Comparison of ENCODE assay signal across 24 cellular contexts in genomic region chrX:44267116-44267515, GRCh38.
"Had no signal": no experiment of that assay in that cellular context is flagged by ENCODE, and none has a peak within 500 bp of the region (broad histone marks: within the 10 kb centered on the region; RNA-seq: fewer than 3 reads in every experiment).

No MANE protein-coding gene starts in this region.

- DNase-seq: dorsolateral prefrontal cortex; effector CD4-positive, alpha-beta T cell; foreskin keratinocyte; heart right ventricle; hippocampal formation; left ventricle myocardium superior; lower lobe of right lung; right cardiac atrium; sigmoid colon; stimulated activated CD4-positive, alpha-beta T cell treated with anti-CD3 and anti-CD28 coated beads, Interleukin-2, amount 100 ng/mL, for 24 hours; stimulated activated CD4-positive, alpha-beta T cell treated with anti-CD3 and anti-CD28 coated beads, Interleukin-4, amount 100 ng/mL, for 24 hours; stimulated activated naive CD8-positive, alpha-beta T cell treated with anti-CD3 and anti-CD28 coated beads, Interleukin-15, Interleukin-2, amounts not matched to agents 100 U/mL and 50 U/mL, for 24 hours; substantia nigra; testis; tibial artery had no signal

- H3K36me3 Mint-ChIP-seq: neural progenitor cell; stimulated activated effector memory CD8-positive, alpha-beta T cell treated with anti-CD3 and anti-CD28 coated beads, Interleukin-12 subunit alpha, Interleukin-12 subunit beta, amount 100 ng/mL, for 72 hours; type B pancreatic cell had no signal

- H3K79me2 ChIP-seq: parathyroid adenoma had no signal

- H3K36me3 ChIP-seq: gastroesophageal sphincter, heart right ventricle, lower lobe of right lung, neural progenitor cell, sigmoid colon, tibial artery had no signal

- H3K27ac Mint-ChIP-seq: nephron; neural progenitor cell; progenitor cell of endocrine pancreas; stimulated activated effector memory CD8-positive, alpha-beta T cell treated with anti-CD3 and anti-CD28 coated beads, Interleukin-12 subunit alpha, Interleukin-12 subunit beta, amount 100 ng/mL, for 72 hours; type B pancreatic cell had no signal

- H3K27ac ChIP-seq: dorsolateral prefrontal cortex, foreskin keratinocyte, gastroesophageal sphincter, heart right ventricle, lower lobe of right lung, neural progenitor cell, parathyroid adenoma, sigmoid colon, testis, tibial artery had no signal

- H3K27me3 Mint-ChIP-seq: progenitor cell of endocrine pancreas, type B pancreatic cell had no signal

- H3K9ac ChIP-seq: neural progenitor cell, parathyroid adenoma had no signal

- FAIRE-seq: colon, keratinocyte had no signal

- H3K4me1 Mint-ChIP-seq: nephron had no signal

- H3K27me3 ChIP-seq: foreskin keratinocyte, gastroesophageal sphincter, neural progenitor cell, sigmoid colon, testis, tibial artery had no signal

- H3K4me1 ChIP-seq: foreskin keratinocyte, gastroesophageal sphincter, heart right ventricle, lower lobe of right lung, neural progenitor cell, parathyroid adenoma, testis, tibial artery had no signal

- H2AFZ ChIP-seq: neural progenitor cell, parathyroid adenoma had no signal

- H3K9me3 Mint-ChIP-seq: type B pancreatic cell had no signal

- ATAC-seq: foreskin keratinocyte; gastroesophageal sphincter; heart right ventricle; left ventricle myocardium superior; lower lobe of right lung; right cardiac atrium; stimulated activated effector memory CD8-positive, alpha-beta T cell treated with anti-CD3 and anti-CD28 coated beads, Interleukin-12 subunit alpha, Interleukin-12 subunit beta, amount 100 ng/mL, for 72 hours; stimulated activated naive CD8-positive, alpha-beta T cell treated with anti-CD3 and anti-CD28 coated beads, Interleukin-15, Interleukin-2, amounts not matched to agents 100 U/mL and 50 U/mL, for 24 hours had no signal

- H3K4me3 Mint-ChIP-seq: nephron; neural progenitor cell; stimulated activated effector memory CD8-positive, alpha-beta T cell treated with anti-CD3 and anti-CD28 coated beads, Interleukin-12 subunit alpha, Interleukin-12 subunit beta, amount 100 ng/mL, for 72 hours; type B pancreatic cell had no signal

- H3K9me3 ChIP-seq: gastroesophageal sphincter, heart right ventricle, lower lobe of right lung, sigmoid colon, testis, tibial artery had no signal

- H3K4me2 ChIP-seq: neural progenitor cell had no signal

- H3K4me3 ChIP-seq: dorsolateral prefrontal cortex, gastroesophageal sphincter, heart right ventricle, lower lobe of right lung, neural progenitor cell, sigmoid colon, testis, tibial artery had no signal
